8 cellular contexts compared by ENCODE assay signal in the genomic region with DNA sequence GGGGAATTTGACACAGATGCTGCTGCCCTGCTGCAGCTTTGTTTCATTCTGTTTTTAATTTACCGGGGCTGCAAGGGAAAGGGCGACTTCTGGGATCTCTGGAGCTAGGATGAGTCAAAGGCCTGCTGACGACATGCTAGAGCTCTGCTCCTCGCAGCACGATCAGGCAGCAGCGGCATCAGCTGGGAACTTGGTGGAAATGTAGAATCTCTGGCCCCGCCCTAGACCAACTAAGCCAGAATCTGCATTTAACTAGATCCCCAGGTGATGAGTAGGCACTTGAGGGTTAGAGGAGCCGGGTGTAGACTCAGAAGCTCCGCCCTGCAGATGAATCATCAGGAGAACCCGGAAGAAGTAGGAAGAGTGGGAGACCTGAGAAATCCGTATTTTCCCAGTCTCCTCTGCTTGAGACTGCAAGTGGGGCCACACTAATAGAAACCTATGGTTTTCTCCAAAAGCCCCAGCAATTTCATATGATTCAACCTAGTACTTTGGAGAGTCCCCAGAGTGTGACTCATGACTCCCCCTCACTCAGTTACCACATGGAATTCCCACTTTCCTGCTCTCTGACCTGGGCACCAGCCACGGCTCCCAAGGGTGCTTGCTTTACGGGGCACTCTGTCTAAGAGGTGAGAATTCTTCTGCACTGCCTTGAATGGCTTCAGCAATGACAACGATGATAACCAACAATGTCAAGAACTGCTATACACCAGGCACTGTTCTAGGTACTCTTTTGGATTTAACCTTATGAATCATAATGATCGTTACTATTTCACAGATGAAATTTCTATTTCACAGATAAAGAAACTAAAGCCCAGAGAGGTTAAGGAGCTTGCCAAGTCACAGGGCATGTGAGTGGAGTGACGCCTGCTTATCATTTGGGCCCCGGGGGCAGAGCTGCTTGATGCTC. TPM values are rescaled to one million over a fixed set of nuclear protein-coding genes. Genes with fewer than 3 reads are reported as not detected.
DNase-seq lines count a peak whose midpoint lies in the region; ATAC-seq and TF ChIP-seq lines count a peak whose summit lies in the region.

No MANE protein-coding gene starts in this region.

- ATAC-seq in GM19035 (IDR thresholded peaks at IDR 0.05; ENCODE audit: unreplicated experiment): peak; percentile 57
- peak; percentile 97 for ATAC-seq in RWPE2 (ENCODE audit: low read depth)

- H3K4me1 ChIP-seq in RWPE2 (ENCODE audit: insufficient read depth, poor library complexity, severe bottlenecking) (peaks cover 23% of the 10 kb centered on the region), breast epithelium (peaks cover 0 to 6% of the 10 kb centered on the region in 2 donors)

- DNase-seq in AG09319 (ENCODE audit: extremely low read depth, low read depth) (peak; percentile 96), HK-2 (ENCODE audit: unreplicated experiment) (peak; percentile 93), RWPE2 (ENCODE audit: low spot score) (peak; percentile 95), breast epithelium (ENCODE audit: low spot score in 2 of 2) (peak in 1 of 2 donors; percentile 44), lung microvascular endothelial cell (ENCODE audit: low read depth in 2 of 2) (peak; percentile 16 to 65), stromal cell of bone marrow (ENCODE audit: low read depth) (peak; percentile 97), activated gamma-delta T cell (lab: John Stamatoyannopoulos, UW) (no peak)

- no peak overlapping the region for H3K4me3 ChIP-seq in RWPE2 (ENCODE audit: severe bottlenecking)
- H3K4me3 ChIP-seq in breast epithelium: peak overlapping the region in 1 of 3 donors; percentile 25

- TF ChIP-seq CTCF in AG09319 (IDR thresholded peaks at IDR 0.05; ENCODE audit: low read depth, low read length) (peak; percentile 51), RWPE2 (IDR thresholded peaks at IDR 0.05; ENCODE audit: poor library complexity, severe bottlenecking) (peak; percentile 55), breast epithelium (IDR thresholded peaks at IDR 0.05) (no peak)

- TF ChIP-seq POLR2A in breast epithelium (IDR thresholded peaks at IDR 0.05): no peak

- no peaks in the 10 kb centered on the region for H3K36me3 ChIP-seq in RWPE2 (ENCODE audit: low read depth)
- no peaks in the 10 kb centered on the region for H3K36me3 ChIP-seq in breast epithelium

- intact Hi-C loops in breast epithelium (cut with DNase I; ENCODE audit: low total_unique reads): no loop called here

- H3K9me3 ChIP-seq in RWPE2 (ENCODE audit: severe bottlenecking): no peaks in the 10 kb centered on the region
- no peaks in the 10 kb centered on the region for H3K9me3 ChIP-seq in breast epithelium

- H3K27me3 ChIP-seq in RWPE2 (ENCODE audit: insufficient read depth, poor library complexity, severe bottlenecking) (no peaks in the 10 kb centered on the region), breast epithelium (no peaks in the 10 kb centered on the region)

- H3K27ac ChIP-seq in RWPE2 (ENCODE audit: poor library complexity, severe bottlenecking): peak overlapping the region; percentile 47
- H3K27ac ChIP-seq in breast epithelium: peak overlapping the region; percentile 78 to 87

RNA-seq across cellular contexts. Expression of gene TUBB2B, which starts 18.1 kb away (rescaled TPM):
- 1 to 10 TPM; 4.2 to 7.5 (median 7.3) TPM for total RNA-seq in breast epithelium
- total RNA-seq in lung microvascular endothelial cell: 1.8 and 2.0 TPM in 2 replicates

RNA-seq across cellular contexts. Expression of gene PSMG4, which starts 49.4 kb away (rescaled TPM):
- total RNA-seq in breast epithelium (10 to 100 TPM; 24.3 to 26.9 (median 24.6) TPM), lung microvascular endothelial cell (31.9 and 45.3 TPM in 2 replicates)

RNA-seq across cellular contexts. Expression of gene TUBB2A, which starts 52.0 kb away (rescaled TPM):
- total RNA-seq in breast epithelium (10 to 100 TPM; 27.8 to 43.6 (median 36.0) TPM), lung microvascular endothelial cell (34.9 and 43.5 TPM in 2 replicates)

Comparison
In these comparisons a context has a peak if more than half of its experiments do, and no peak if none do; other contexts are left out.
1. CTCF ChIP-seq: peak in AG09319 (single experiment) and RWPE2 (single experiment); none in breast epithelium (0 of 3).